ENCODE assay signal across 2 cellular contexts in the genomic region with DNA sequence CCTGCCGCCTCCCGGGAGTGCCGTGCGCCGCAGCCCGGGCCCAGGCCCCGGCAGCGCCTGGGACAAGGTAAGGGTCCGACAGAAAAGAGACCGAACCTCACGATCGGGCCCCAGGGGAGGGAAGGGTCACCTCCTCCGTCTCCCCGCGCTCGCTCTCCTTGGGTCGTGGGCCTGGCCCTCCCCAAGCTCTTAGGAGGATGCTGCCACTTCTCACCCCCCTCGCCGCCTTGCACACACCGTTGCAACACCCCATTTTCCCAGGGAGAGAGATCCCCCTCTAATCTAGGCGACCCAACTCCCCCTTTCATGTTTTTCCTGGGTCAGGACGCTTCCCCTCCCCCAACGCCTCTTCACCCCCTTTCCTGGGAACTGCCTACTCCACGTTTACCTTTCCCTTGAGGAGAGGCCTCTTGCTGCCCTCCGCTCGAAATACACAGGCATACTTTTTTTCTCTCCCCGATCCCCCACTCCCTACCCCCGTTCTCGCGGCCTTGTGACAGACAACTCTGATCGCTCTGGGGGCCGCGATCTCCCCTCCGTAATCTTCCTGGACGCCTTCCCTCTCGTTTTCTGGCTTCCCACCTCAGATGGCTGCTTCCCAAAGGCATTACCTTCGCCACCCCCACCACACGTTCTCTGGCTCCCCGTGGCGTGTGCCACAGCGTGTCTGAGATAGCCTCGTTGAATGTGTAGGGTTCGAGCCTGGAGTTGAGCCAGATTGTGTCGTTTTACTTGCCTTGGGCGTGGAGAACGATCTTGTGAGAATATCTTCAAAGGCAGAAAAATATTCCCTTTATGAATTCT.
TF ChIP-seq lines count a peak whose summit lies in the region.

No MANE protein-coding gene starts in this region.

TF ChIP-seq in WTC11, 78 proteins besides CTCF, POLR2A, EP300 and RAD21 (continued from another document):
- TF ChIP-seq ATF3 (CRISPR knock-in tag; conservative IDR thresholded peaks at IDR 0.05) (no peak), TCF7 (CRISPR knock-in tag; IDR thresholded peaks at IDR 0.05; ENCODE audit: low read depth) (peak; percentile 64; the same call in 1 of the 2 replicates), NFE2L1 (CRISPR knock-in tag; IDR thresholded peaks at IDR 0.05) (no peak; the same call in 1 of the 2 replicates), NFYB (CRISPR knock-in tag; conservative IDR thresholded peaks at IDR 0.05; ENCODE audit: low read depth) (0 out of 2 replicates have a peak, but pooled peaks have one; percentile 25), ZNF532 (CRISPR knock-in tag; IDR thresholded peaks at IDR 0.05; ENCODE audit: borderline replicate concordance) (no peak), E2F4 (CRISPR knock-in tag; IDR thresholded peaks at IDR 0.05; ENCODE audit: borderline replicate concordance, low read depth) (peak; percentile 33; the same call in 1 of the 2 replicates), NFATC4 (CRISPR knock-in tag; IDR thresholded peaks at IDR 0.05) (no peak), FOXP1 (CRISPR knock-in tag; IDR thresholded peaks at IDR 0.05; ENCODE audit: borderline replicate concordance) (peak; percentile 41; the same call in 1 of the 2 replicates)
- TF ChIP-seq, protein P1, sequence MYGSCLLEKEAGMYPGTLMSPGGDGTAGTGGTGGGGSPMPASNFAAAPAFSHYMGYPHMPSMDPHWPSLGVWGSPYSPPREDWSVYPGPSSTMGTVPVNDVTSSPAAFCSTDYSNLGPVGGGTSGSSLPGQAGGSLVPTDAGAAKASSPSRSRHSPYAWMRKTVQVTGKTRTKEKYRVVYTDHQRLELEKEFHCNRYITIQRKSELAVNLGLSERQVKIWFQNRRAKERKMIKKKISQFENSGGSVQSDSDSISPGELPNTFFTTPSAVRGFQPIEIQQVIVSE (CRISPR knock-in tag; IDR thresholded peaks at IDR 0.05; ENCODE audit: borderline replicate concordance), result no peak
- TF ChIP-seq, protein P2, sequence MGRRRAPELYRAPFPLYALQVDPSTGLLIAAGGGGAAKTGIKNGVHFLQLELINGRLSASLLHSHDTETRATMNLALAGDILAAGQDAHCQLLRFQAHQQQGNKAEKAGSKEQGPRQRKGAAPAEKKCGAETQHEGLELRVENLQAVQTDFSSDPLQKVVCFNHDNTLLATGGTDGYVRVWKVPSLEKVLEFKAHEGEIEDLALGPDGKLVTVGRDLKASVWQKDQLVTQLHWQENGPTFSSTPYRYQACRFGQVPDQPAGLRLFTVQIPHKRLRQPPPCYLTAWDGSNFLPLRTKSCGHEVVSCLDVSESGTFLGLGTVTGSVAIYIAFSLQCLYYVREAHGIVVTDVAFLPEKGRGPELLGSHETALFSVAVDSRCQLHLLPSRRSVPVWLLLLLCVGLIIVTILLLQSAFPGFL (CRISPR knock-in tag; IDR thresholded peaks at IDR 0.05; ENCODE audit: borderline replicate concordance), result no peak

TF ChIP-seq in HepG2, 621 proteins besides CTCF, POLR2A, EP300 and RAD21 (continued from another document and continues in another):
- TF ChIP-seq MXI1 (IDR thresholded peaks at IDR 0.05; ENCODE audit: borderline replicate concordance, low read depth, low read length) (peak; percentile 1; the same call in 1 of the 3 replicates), ZNF281 (CRISPR knock-in tag; IDR thresholded peaks at IDR 0.05; ENCODE audit: borderline replicate concordance) (peak; percentile 35; the same call in 1 of the 2 replicates), MNT (IDR thresholded peaks at IDR 0.05) (no peak), THAP9 (CRISPR knock-in tag; IDR thresholded peaks at IDR 0.05; ENCODE audit: borderline replicate concordance) (peak; percentile 45; the same call in 1 of the 2 replicates), SAP130 (CRISPR knock-in tag; IDR thresholded peaks at IDR 0.05; ENCODE audit: low read depth) (no peak; the same call in 1 of the 2 replicates), ZSCAN20 (CRISPR knock-in tag; IDR thresholded peaks at IDR 0.05; ENCODE audit: borderline replicate concordance) (no peak), HES4 (CRISPR knock-in tag; IDR thresholded peaks at IDR 0.05; ENCODE audit: borderline replicate concordance) (0 out of 2 replicates have a peak, but pooled peaks have one; percentile 1), MBNL3 (CRISPR knock-in tag; conservative IDR thresholded peaks at IDR 0.05) (no peak), ZNF747 (CRISPR knock-in tag; IDR thresholded peaks at IDR 0.05; ENCODE audit: borderline replicate concordance) (0 out of 2 replicates have a peak, but pooled peaks have one; percentile 56), ZNF407 (CRISPR knock-in tag; IDR thresholded peaks at IDR 0.05; ENCODE audit: not compliant biosample characterization) (no peak), MED13 (CRISPR knock-in tag; IDR thresholded peaks at IDR 0.05) (0 out of 2 replicates have a peak, but pooled peaks have one; percentile 19), ZNF883 (CRISPR knock-in tag; IDR thresholded peaks at IDR 0.05; ENCODE audit: not compliant biosample characterization) (peak; percentile 40), ASH2L (IDR thresholded peaks at IDR 0.05; ENCODE audit: insufficient read length, low read depth, low read length) (peak; percentile 32), ZNF709 (CRISPR knock-in tag; IDR thresholded peaks at IDR 0.05) (0 out of 2 replicates have a peak, but pooled peaks have one; percentile 44), ZFP1 (CRISPR knock-in tag; IDR thresholded peaks at IDR 0.05) (no peak), PAXIP1 (CRISPR knock-in tag; conservative IDR thresholded peaks at IDR 0.05) (no peak)
